ENCODE assay signal across 24 cellular contexts in the genomic region with DNA sequence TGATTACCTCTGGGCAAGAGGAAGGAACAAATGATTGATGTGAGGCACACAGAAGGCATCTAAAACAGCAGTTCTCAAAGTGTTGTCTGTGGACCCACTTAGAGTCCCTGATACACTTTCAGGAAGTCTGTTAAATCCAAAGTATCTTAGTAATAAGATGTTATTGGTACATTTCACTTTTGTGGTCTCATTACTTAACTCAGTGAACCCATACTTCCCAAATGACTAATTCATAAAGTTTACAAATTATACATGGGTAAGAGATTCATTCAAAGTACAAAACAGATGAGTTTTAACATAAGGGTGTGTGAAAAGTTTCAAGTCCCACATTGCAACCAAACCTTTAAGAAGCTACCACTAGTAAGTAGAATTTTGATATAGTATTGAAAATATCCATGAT.
A peak's percentile ranks its signal among the peaks of the same experiment; 100 is the strongest.
DNase-seq lines count a peak whose midpoint lies in the region; ATAC-seq and TF ChIP-seq lines count a peak whose summit lies in the region.
"Had no signal": no experiment of that assay in that cellular context is flagged by ENCODE, and none has a peak within 500 bp of the region (broad histone marks: within the 10 kb centered on the region; RNA-seq: fewer than 3 reads in every experiment).

No MANE protein-coding gene starts in this region.

- DNase-seq in ELR (ENCODE audit: low read depth), result peak; percentile 80
- peak; percentile 54 for DNase-seq in HS-5 (ENCODE audit: low read depth)
- peak; percentile 2 for DNase-seq in astrocyte of the cerebellum (ENCODE audit: low read depth)
- DNase-seq in foreskin keratinocyte, result peak; percentile 6 to 20
- DNase-seq in activated effector memory CD4-positive, alpha-beta T cell treated with anti-CD3 and anti-CD28 coated beads, Interleukin-2, amount 50 U/mL, for 16 hours, result no peak
- no peak for DNase-seq in DMS 273 treated with DMSO at 0.1 percent for 48 hours (lab: John Stamatoyannopoulos, UW)
- DNase-seq in HK-2 (ENCODE audit: unreplicated experiment), result no peak
- DNase-seq in T-helper 9 cell, result no peak
- DNase-seq: 8988T; ACHN; BE2C; CD8-positive, alpha-beta memory T cell; DND-41; GOT3; KBM-7; MM.1S; NCI-H1694; NCI-H2029 treated with DMSO at 0.1 percent for 48 hours; NCI-H2227 treated with DMSO at 0.1 percent for 48 hours; NCI-H526 treated with DMSO at 0.1 percent for 48 hours; Right ventricle myocardium superior; RPMI8226 had no signal

- in situ Hi-C loops in astrocyte of the cerebellum (cut with HindIII; ENCODE audit: low sequenced_read_pairs), result no loop called here

- TF ChIP-seq CTCF in astrocyte of the cerebellum (IDR thresholded peaks at IDR 0.05; ENCODE audit: low read depth, low read length, missing control alignments) (no peak), foreskin keratinocyte (conservative IDR thresholded peaks at IDR 0.05) (no peak)

- no peak overlapping the region for H3K4me3 ChIP-seq in astrocyte of the cerebellum (ENCODE audit: low read depth, low read length)
- H3K4me3 ChIP-seq: SJSA1 had no signal

- no peak for ATAC-seq in foreskin keratinocyte
- ATAC-seq: HCT116 had no signal

- no peaks in the 10 kb centered on the region for H3K4me1 ChIP-seq in foreskin keratinocyte
- H3K4me1 ChIP-seq: BE2C, SJSA1 had no signal

- H3K27me3 ChIP-seq in foreskin keratinocyte, result no peaks in the 10 kb centered on the region
- H3K27me3 ChIP-seq: BE2C, SJSA1 had no signal

- H3K27ac ChIP-seq in foreskin keratinocyte, result no peak overlapping the region
- H3K27ac ChIP-seq: SJSA1 had no signal

Comparison
In these comparisons a context has a peak if more than half of its experiments do, and no peak if none do; other contexts are left out.
1. DNase-seq: peak in ELR (single experiment), HS-5 (single experiment), astrocyte of the cerebellum (single experiment) and foreskin keratinocyte (2 of 2); none in activated effector memory CD4-positive, alpha-beta T cell treated with anti-CD3 and anti-CD28 coated beads, Interleukin-2, amount 50 U/mL, for 16 hours (single experiment), DMS 273 treated with DMSO at 0.1 percent for 48 hours (single experiment), HK-2 (single experiment) and T-helper 9 cell (single experiment).